In genomic region chr2:145764631-145765030, GRCh38 we compare ENCODE assay signal across 12 cellular contexts.
A peak's percentile ranks its signal among the peaks of the same experiment; 100 is the strongest.
DNase-seq lines count a peak whose midpoint lies in the region; ATAC-seq and TF ChIP-seq lines count a peak whose summit lies in the region.
"Had no signal": no experiment of that assay in that cellular context is flagged by ENCODE, and none has a peak within 500 bp of the region (broad histone marks: within the 10 kb centered on the region; RNA-seq: fewer than 3 reads in every experiment).

No MANE protein-coding gene starts in this region.

- POLR2A ChIA-PET in MCF 10A (lab: Yijun Ruan, JAX), result no interaction called here

- H3K9me3 Mint-ChIP-seq in MCF 10A (ENCODE audit: unreplicated experiment), result no peaks in the 10 kb centered on the region
- H3K9me3 Mint-ChIP-seq: neural crest cell had no signal

- no TSS peak for BruUV-seq in MCF 10A (replicated peaks; lab: Mats Ljungman, UMichigan)

- H3K4me1 Mint-ChIP-seq in MCF 10A (ENCODE audit: insufficient read depth, unreplicated experiment), result peaks cover 9% of the 10 kb centered on the region

- H3K27ac ChIP-seq in breast epithelium (no peak overlapping the region), colonic mucosa (no peak overlapping the region)
- H3K27ac ChIP-seq: left lung had no signal

- H3K36me3 ChIP-seq in breast epithelium, result no peaks in the 10 kb centered on the region
- no peaks in the 10 kb centered on the region for H3K36me3 ChIP-seq in colonic mucosa
- H3K36me3 ChIP-seq: left lung had no signal

- H3K4me3 ChIP-seq in AG10803 (ENCODE audit: low read length), result no peak overlapping the region
- no peak overlapping the region for H3K4me3 ChIP-seq in breast epithelium
- no peak overlapping the region for H3K4me3 ChIP-seq in colonic mucosa
- H3K4me3 ChIP-seq: left lung had no signal

- H3K27me3 ChIP-seq in breast epithelium (no peaks in the 10 kb centered on the region), colonic mucosa (no peaks in the 10 kb centered on the region)
- H3K27me3 ChIP-seq: left lung had no signal

- H3K9me3 ChIP-seq in breast epithelium (no peaks in the 10 kb centered on the region), colonic mucosa (no peaks in the 10 kb centered on the region)
- H3K9me3 ChIP-seq: left lung had no signal

- H3K27me3 Mint-ChIP-seq in MCF 10A (ENCODE audit: insufficient read depth, unreplicated experiment), result no peaks in the 10 kb centered on the region

- no peak overlapping the region for H3K4me3 Mint-ChIP-seq in MCF 10A (ENCODE audit: unreplicated experiment)
- H3K4me3 Mint-ChIP-seq: neural crest cell had no signal

- no peak overlapping the region for H3K9ac ChIP-seq in colonic mucosa (ENCODE audit: low read depth in 2 of 2, low read length in 2 of 2)

- TF ChIP-seq POLR2A in breast epithelium (IDR thresholded peaks at IDR 0.05), result no peak

- DNase-seq in AG10803 (ENCODE audit: low read depth) (peak; percentile 26), NCI-H1092 treated with DMSO at 0.1 percent for 48 hours (lab: John Stamatoyannopoulos, UW) (peak; percentile 69), NCI-H748 treated with DMSO at 0.1 percent for 48 hours (lab: John Stamatoyannopoulos, UW) (peak; percentile 15), left ventricle myocardium superior (peak; percentile 68), breast epithelium (ENCODE audit: low spot score in 2 of 2) (no peak), colonic mucosa (no peak), MCF 10A (ENCODE audit: unreplicated experiment) (no peak), NCI-H2227 (lab: John Stamatoyannopoulos, UW; ENCODE audit: unreplicated experiment) (no peak)
- DNase-seq: NCI-H774, SIG-M5 had no signal

- intact Hi-C loops in left ventricle myocardium superior (cut with micrococcal nuclease), result no loop called here
- intact Hi-C loops in breast epithelium (cut with DNase I; ENCODE audit: low total_unique reads), result no loop called here
- intact Hi-C loops in colonic mucosa (cut with DNase I), result no loop called here
- intact Hi-C loops in MCF 10A (cut with micrococcal nuclease), result no loop called here

- no peak overlapping the region for H3K27ac Mint-ChIP-seq in MCF 10A (ENCODE audit: low read depth, unreplicated experiment)

- no peak for TF ChIP-seq CTCF in AG10803 (conservative IDR thresholded peaks at IDR 0.05; ENCODE audit: low read length)
- TF ChIP-seq CTCF in breast epithelium (IDR thresholded peaks at IDR 0.05), result no peak
- TF ChIP-seq CTCF in colonic mucosa (IDR thresholded peaks at IDR 0.05), result no peak
- no peak for TF ChIP-seq CTCF in MCF 10A (IDR thresholded peaks at IDR 0.05; ENCODE audit: unreplicated experiment)

- peak; percentile 82 for ATAC-seq in left ventricle myocardium superior
- ATAC-seq: left lung had no signal

- CTCF ChIA-PET in MCF 10A (lab: Yijun Ruan, JAX), result interaction anchor here (0.9 kb wide), 1 partner anchor 12 kb away, joined by 3 read pairs; no protein-coding TSS in a partner anchor

- H3K4me1 ChIP-seq in breast epithelium (no peaks in the 10 kb centered on the region), colonic mucosa (no peaks in the 10 kb centered on the region)

- no peaks in the 10 kb centered on the region for H3K36me3 Mint-ChIP-seq in MCF 10A (ENCODE audit: insufficient read depth, unreplicated experiment)

Comparison
In these comparisons a context has a peak if more than half of its experiments do, and no peak if none do; other contexts are left out.
1. DNase-seq: peak in AG10803 (single experiment), NCI-H1092 treated with DMSO at 0.1 percent for 48 hours (single experiment), NCI-H748 treated with DMSO at 0.1 percent for 48 hours (single experiment) and left ventricle myocardium superior (single experiment); none in breast epithelium (0 of 2), colonic mucosa (single experiment), MCF 10A (single experiment) and NCI-H2227 (single experiment).